Comparison of ENCODE assay signal across 8 cellular contexts in genomic region chr17:57849874-57850754, GRCh38. TPM values are rescaled to one million over a fixed set of nuclear protein-coding genes. Genes with fewer than 3 reads are reported as not detected.
A peak's percentile ranks its signal among the peaks of the same experiment; 100 is the strongest.
DNase-seq lines count a peak whose midpoint lies in the region; ATAC-seq and TF ChIP-seq lines count a peak whose summit lies in the region.

Gene MRPS23 (minus strand): TSS chr17:57850044. CDS start chr17:57850010, 34 bp downstream.

- H3K4me1 ChIP-seq in PC-9 (replicated peaks; ENCODE audit: insufficient read depth) (peaks cover 24% of the 10 kb centered on the region), mucosa of stomach (ENCODE audit: control insufficient read depth, insufficient read depth, low read length) (peaks cover 24% of the 10 kb centered on the region)

- H3K9ac ChIP-seq in mucosa of stomach (ENCODE audit: low read length): peak within 1 kb of the TSS; percentile 73

- H3K27ac ChIP-seq in PC-9: peak within 1 kb of the TSS; percentile 56

- H3F3A ChIP-seq in PC-9 (ENCODE audit: insufficient read depth, low read depth): peaks cover 9% of the 10 kb centered on the region

- DNase-seq in DMS153 (lab: John Stamatoyannopoulos, UW): peak; percentile 98
- DNase-seq in Jurkat, Clone E6-1 (ENCODE audit: low read depth, low spot score): peak; percentile 98
- peak; percentile 95 to 98 for DNase-seq in PC-9
- peak; percentile 92 for DNase-seq in activated T-cell treated with anti-CD3 and anti-CD28 coated beads, Interleukin-2, amount 50 U/mL, for 1 hour
- peak; percentile 98 to 99 for DNase-seq in erythroblast (lab: John Stamatoyannopoulos, UW)
- DNase-seq in stimulated activated CD8-positive, alpha-beta memory T cell treated with anti-CD3 and anti-CD28 coated beads, Interleukin-7, amount 100 ng/mL, for 1 hour (ENCODE audit: low read depth in 2 of 2): peak; percentile 85 to 89

- TF ChIP-seq CTCF in PC-9 (conservative IDR thresholded peaks at IDR 0.05): no peak

- H3K79me2 ChIP-seq in PC-9 (ENCODE audit: low read depth): peaks cover 29% of the 10 kb centered on the region

- H4K20me1 ChIP-seq in PC-9 (ENCODE audit: insufficient read depth): 0 out of 2 replicates have a peak, but pooled peaks cover 5% of the 10 kb centered on the region

- intact Hi-C loops in PC-9 (cut with micrococcal nuclease; ENCODE audit: unreplicated experiment): loop anchor here (1.0 to 10.0 kb wide), 3 partner anchors 25 to 235 kb away; partner anchors contain the start of gene DYNLL2

- no peaks in the 10 kb centered on the region for H3K9me2 ChIP-seq in PC-9 (ENCODE audit: insufficient read depth)

- peak; percentile 89 for TF ChIP-seq POLR2A in erythroblast (IDR thresholded peaks at IDR 0.05; ENCODE audit: low read length)

- peak; percentile 90 for ATAC-seq in GM21619 (IDR thresholded peaks at IDR 0.05; ENCODE audit: unreplicated experiment)

- peak within 1 kb of the TSS; percentile 100 for H3K4me3 ChIP-seq in Jurkat, Clone E6-1 (ENCODE audit: low read length)
- H3K4me3 ChIP-seq in PC-9: peak within 1 kb of the TSS; percentile 72
- peak within 1 kb of the TSS; percentile 74 for H3K4me3 ChIP-seq in mucosa of stomach (ENCODE audit: low read length)

- peak within 1 kb of the TSS; percentile 99 for H3K4me2 ChIP-seq in PC-9

- TSS peak; percentile 97 for BruUV-seq in PC-9 (replicated peaks; lab: Mats Ljungman, UMichigan)

- H3K36me3 ChIP-seq in PC-9 (ENCODE audit: low read depth) (peaks cover 13% of the 10 kb centered on the region), mucosa of stomach (ENCODE audit: control insufficient read depth, insufficient read depth, low read length) (no peaks in the 10 kb centered on the region)

- POLR2A ChIA-PET in PC-9 (lab: Charles Lee; ENCODE audit: unreplicated experiment): interaction anchor here (0.5 to 0.6 kb wide), 3 partner anchors 97 to 139 kb away, joined by 3 to 6 read pairs (median 5); partner anchors contain the start of gene VEZF1

- H3K27me3 ChIP-seq in PC-9 (ENCODE audit: insufficient read depth, low read depth) (no peaks in the 10 kb centered on the region), mucosa of stomach (ENCODE audit: control insufficient read depth, insufficient read depth, low read length) (no peaks in the 10 kb centered on the region)

- no peaks in the 10 kb centered on the region for H3K9me3 ChIP-seq in PC-9 (ENCODE audit: insufficient read depth, low read depth)
- no peaks in the 10 kb centered on the region for H3K9me3 ChIP-seq in mucosa of stomach (ENCODE audit: control insufficient read depth, low read length)

- CTCF ChIA-PET in PC-9 (lab: Charles Lee): interaction anchor here (0.6 to 0.7 kb wide), 3 partner anchors 65 to 143 kb away, joined by 3 to 8 read pairs (median 4); no protein-coding TSS in a partner anchor

- peak within 1 kb of the TSS; percentile 94 for H2AFZ ChIP-seq in PC-9

RNA-seq across cellular contexts. Expression of gene MRPS23, which starts in this region (rescaled TPM):
- polyA plus RNA-seq in Jurkat, Clone E6-1 (2012; ENCODE audit: insufficient read depth, insufficient read length): 97.5 TPM
- 49.7 and 50.3 TPM in 2 replicates for total RNA-seq in PC-9 (2021)

Comparison
In these comparisons a context has a peak if more than half of its experiments do, and no peak if none do; other contexts are left out.
1. Peak in every context shown above with its lines: DNase-seq, ATAC-seq, H3K4me3 ChIP-seq and H3K27ac ChIP-seq.